8 cellular contexts compared by ENCODE assay signal in genomic region chr2:12044857-12045256, GRCh38.
DNase-seq lines count a peak whose midpoint lies in the region; ATAC-seq and TF ChIP-seq lines count a peak whose summit lies in the region.

No MANE protein-coding gene starts in this region.

- intact Hi-C loops in CD4-positive, alpha-beta memory T cell (cut with micrococcal nuclease): loop anchor here (5.0 kb wide), 1 partner anchor 672 kb away; the partner anchor contains the start of gene TRIB2
- intact Hi-C loops in dorsolateral prefrontal cortex (cut with DNase I): no loop called here
- intact Hi-C loops in uterus (cut with DNase I; ENCODE audit: low total_unique reads): no loop called here

- H3K4me3 Mint-ChIP-seq in CD4-positive, alpha-beta memory T cell: peak overlapping the region in 7 of 8 donors; percentile 12 to 79 (median 59)
- H3K4me3 Mint-ChIP-seq in T-helper 17 cell: peak overlapping the region; percentile 84

- POLR2A ChIA-PET in CD4-positive, alpha-beta memory T cell (lab: Charles Lee; ENCODE audit: partially characterized antibody): interaction anchor here (0.8 to 2.7 kb wide), 9 partner anchors 9 to 674 kb away, joined by 3 to 16 read pairs (median 4); partner anchors contain the start of gene TRIB2

- H3K4me1 ChIP-seq in CD4-positive, alpha-beta memory T cell (ENCODE audit: insufficient read depth, low read length): peaks cover 58% of the 10 kb centered on the region
- H3K4me1 ChIP-seq in uterus: no peaks in the 10 kb centered on the region

- peak in 4 of 5 donors; percentile 61 to 75 (median 66) for DNase-seq in CD4-positive, alpha-beta memory T cell
- no peak for DNase-seq in T-helper 17 cell
- no peak for DNase-seq in dorsolateral prefrontal cortex
- DNase-seq in uterus: no peak
- DNase-seq in kidney glomerular epithelial cell (lab: John Stamatoyannopoulos, UW): no peak
- no peak for DNase-seq in GF-D8 (lab: John Stamatoyannopoulos, UW)

- H3K9me3 Mint-ChIP-seq in CD4-positive, alpha-beta memory T cell: peaks cover 0 to 10% (median 0%) of the 10 kb centered on the region in 8 donors

- peaks cover 38 to 51% (median 46%) of the 10 kb centered on the region in 4 donors for H3K4me1 Mint-ChIP-seq in CD4-positive, alpha-beta memory T cell
- peaks cover 26% of the 10 kb centered on the region for H3K4me1 Mint-ChIP-seq in T-helper 17 cell

- H3K27ac Mint-ChIP-seq in CD4-positive, alpha-beta memory T cell: peak overlapping the region; percentile 0 to 70 (median 21)
- H3K27ac Mint-ChIP-seq in T-helper 17 cell: peak overlapping the region; percentile 21

- no peaks in the 10 kb centered on the region for H3K27me3 ChIP-seq in CD4-positive, alpha-beta memory T cell (ENCODE audit: insufficient read depth, low read length)
- no peaks in the 10 kb centered on the region for H3K27me3 ChIP-seq in dorsolateral prefrontal cortex
- H3K27me3 ChIP-seq in uterus: no peaks in the 10 kb centered on the region

- TF ChIP-seq CTCF in dorsolateral prefrontal cortex (IDR thresholded peaks at IDR 0.05 in 54 of 56, conservative IDR thresholded peaks at IDR 0.05 in 2 of 56; ENCODE audit: low read depth in 1 of 56, partially characterized antibody in 56 of 56): no peak
- no peak for TF ChIP-seq CTCF in uterus (IDR thresholded peaks at IDR 0.05)

- H3K4me3 ChIP-seq in CD4-positive, alpha-beta memory T cell (ENCODE audit: low read length in 2 of 2): no peak overlapping the region
- H3K4me3 ChIP-seq in dorsolateral prefrontal cortex: no peak overlapping the region
- no peak overlapping the region for H3K4me3 ChIP-seq in uterus

- H3K36me3 Mint-ChIP-seq in CD4-positive, alpha-beta memory T cell: no peaks in the 10 kb centered on the region
- H3K36me3 Mint-ChIP-seq in T-helper 17 cell (ENCODE audit: low read depth): no peaks in the 10 kb centered on the region

- CTCF ChIA-PET in CD4-positive, alpha-beta memory T cell (lab: Charles Lee; ENCODE audit: partially characterized antibody): interaction anchor here (0.7 to 2.3 kb wide), 5 partner anchors 10 to 671 kb away, joined by 3 to 12 read pairs (median 6); partner anchors contain the start of gene TRIB2

- TF ChIP-seq POLR2A in uterus (IDR thresholded peaks at IDR 0.05): no peak

- H3K36me3 ChIP-seq in CD4-positive, alpha-beta memory T cell (ENCODE audit: insufficient read depth, low read length): no peaks in the 10 kb centered on the region
- no peaks in the 10 kb centered on the region for H3K36me3 ChIP-seq in uterus

- peak; percentile 61 for ATAC-seq in GM19023 (IDR thresholded peaks at IDR 0.05; ENCODE audit: unreplicated experiment)
- ATAC-seq in HG02943 (IDR thresholded peaks at IDR 0.05; ENCODE audit: low read depth, unreplicated experiment): peak; percentile 68
- ATAC-seq in T-helper 17 cell: peak; percentile 93

- no peak overlapping the region for H3K27ac ChIP-seq in CD4-positive, alpha-beta memory T cell (ENCODE audit: low read depth, low read length)
- peak overlapping the region in 2 of 59 donors; percentile 7 to 26 for H3K27ac ChIP-seq in dorsolateral prefrontal cortex
- no peak overlapping the region for H3K27ac ChIP-seq in uterus

- no peaks in the 10 kb centered on the region for H3K9me3 ChIP-seq in CD4-positive, alpha-beta memory T cell (ENCODE audit: control insufficient read depth in 1 of 2, low read length in 2 of 2)
- no peaks in the 10 kb centered on the region for H3K9me3 ChIP-seq in T-helper 17 cell (ENCODE audit: control insufficient read depth, low read length, poor library complexity, severe bottlenecking)
- no peaks in the 10 kb centered on the region for H3K9me3 ChIP-seq in uterus

- peaks cover 0 to 3% of the 10 kb centered on the region in 2 donors for H3K27me3 Mint-ChIP-seq in CD4-positive, alpha-beta memory T cell
- H3K27me3 Mint-ChIP-seq in T-helper 17 cell: no peaks in the 10 kb centered on the region

Comparison
In these comparisons a context has a peak if more than half of its experiments do, and no peak if none do; other contexts are left out.
1. DNase-seq: peak in CD4-positive, alpha-beta memory T cell (4 of 5); none in T-helper 17 cell (0 of 3), dorsolateral prefrontal cortex (0 of 10), uterus (0 of 2), kidney glomerular epithelial cell (single experiment) and GF-D8 (single experiment).
2. Peak in every context shown above with its lines, with median percentiles within 50 percentile points of each other: ATAC-seq.